19 cellular contexts compared by ENCODE assay signal in the genomic region with DNA sequence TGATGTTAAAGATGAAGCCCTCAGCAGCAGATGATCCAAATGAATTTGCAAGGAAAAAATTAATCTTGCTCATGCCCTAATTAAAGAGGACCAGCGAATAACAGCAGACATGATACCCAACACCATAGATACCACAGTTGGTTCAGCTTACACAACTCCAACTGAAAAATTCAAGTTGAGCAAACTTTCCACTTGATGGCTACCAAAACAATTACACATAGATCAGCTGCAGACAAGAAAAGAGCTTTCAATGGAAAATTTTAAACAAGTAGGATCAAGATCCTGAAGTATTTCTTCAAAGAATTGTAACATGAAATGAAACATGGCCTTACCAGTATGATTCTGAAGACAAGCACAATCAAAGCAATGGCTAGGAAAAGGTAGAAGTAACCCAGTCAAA.
DNase-seq lines count a peak whose midpoint lies in the region; ATAC-seq, FAIRE-seq and TF ChIP-seq lines count a peak whose summit lies in the region.
"Had no signal": no experiment of that assay in that cellular context is flagged by ENCODE, and none has a peak within 500 bp of the region (broad histone marks: within the 10 kb centered on the region; RNA-seq: fewer than 3 reads in every experiment).

No MANE protein-coding gene starts in this region.

- H2BK15ac ChIP-seq in IMR-90 (ENCODE audit: low read depth, low read length) = no peak overlapping the region

- no peak overlapping the region for H4K91ac ChIP-seq in IMR-90 (ENCODE audit: insufficient read depth, low read depth, low read length)

- no peak overlapping the region for H3K4me3 Mint-ChIP-seq in activated CD4-positive, alpha-beta T cell treated with anti-CD3 and anti-CD28 coated beads for 36 hours
- H3K4me3 Mint-ChIP-seq: CD4-positive, alpha-beta T cell; GM23338 had no signal

- no peak overlapping the region for H3K4me3 ChIP-seq in IMR-90 (ENCODE audit: insufficient read depth, low read depth, low read length)
- H3K4me3 ChIP-seq: A549, GM23338 had no signal

- no peak overlapping the region for H2AK5ac ChIP-seq in IMR-90 (ENCODE audit: low read depth, low read length)

- no peaks in the 10 kb centered on the region for H3K9me3 Mint-ChIP-seq in activated CD4-positive, alpha-beta T cell treated with anti-CD3 and anti-CD28 coated beads for 36 hours (ENCODE audit: low read depth)

- H4K5ac ChIP-seq in IMR-90 (ENCODE audit: low read depth, low read length) = no peak overlapping the region

- peak; percentile 68 for FAIRE-seq in D721Med (lab: Jason Lieb, UNC)
- FAIRE-seq: G401.6, GM12892, H54 had no signal

- H3K18ac ChIP-seq in IMR-90 (ENCODE audit: low read depth, low read length) = peak overlapping the region; percentile 74; the same call in 1 of the 2 replicates

- H3K4me1 ChIP-seq in IMR-90 (ENCODE audit: control insufficient read depth, insufficient read depth, low read length) = 0 out of 2 replicates have a peak, but pooled peaks cover 2% of the 10 kb centered on the region
- H3K4me1 ChIP-seq: A549 had no signal

- H2BK120ac ChIP-seq in IMR-90 (ENCODE audit: low read depth, low read length) = no peak overlapping the region

- H4K8ac ChIP-seq in IMR-90 (ENCODE audit: low read depth in 2 of 2, low read length in 2 of 2) = no peak overlapping the region

- no peak overlapping the region for H3K56ac ChIP-seq in IMR-90 (ENCODE audit: extremely low read depth, insufficient read depth, low read length)

- H3K36me3 Mint-ChIP-seq in activated CD4-positive, alpha-beta T cell treated with anti-CD3 and anti-CD28 coated beads for 36 hours (ENCODE audit: low read depth) = no peaks in the 10 kb centered on the region

- H3K36me3 ChIP-seq in IMR-90 (ENCODE audit: control insufficient read depth, insufficient read depth, low read length) = no peaks in the 10 kb centered on the region

- H3K9me1 ChIP-seq in IMR-90 (ENCODE audit: insufficient read depth, low read length) = no peaks in the 10 kb centered on the region

- POLR2A ChIA-PET in IMR-90 (lab: Charles Lee; ENCODE audit: unreplicated experiment) = no interaction called here
- POLR2A ChIA-PET in activated CD4-positive, alpha-beta T cell treated with anti-CD3 and anti-CD28 coated beads for 36 hours (lab: Charles Lee) = no interaction called here

- H3K4me2 ChIP-seq in IMR-90 (ENCODE audit: low read depth, low read length) = peak overlapping the region; percentile 35; the same call in 1 of the 2 replicates
- H3K4me2 ChIP-seq: A549, GM23338, KMS-11 had no signal

- TF ChIP-seq POLR2A in IMR-90 (IDR thresholded peaks at IDR 0.05; ENCODE audit: low read depth, low read length) = no peak

- ATAC-seq in IMR-90 (ENCODE audit: low read depth) = no peak; the same call in 1 of the 2 replicates
- ATAC-seq in activated CD4-positive, alpha-beta T cell treated with anti-CD3 and anti-CD28 coated beads for 36 hours = no peak
- ATAC-seq: A549, GM23338 had no signal

- no peaks in the 10 kb centered on the region for H4K20me1 ChIP-seq in IMR-90 (ENCODE audit: insufficient read depth, low read length)

- WGBS in IMR-90 (ENCODE audit: extremely low coverage in 2 of 2, insufficient read length in 1 of 2), 2 experiments = no CpG with 5 or more reads among the region's 1 CpG

- TF ChIP-seq CTCF in D721Med (IDR thresholded peaks at IDR 0.05; ENCODE audit: insufficient read depth, missing control alignments) (no peak), IMR-90 (conservative IDR thresholded peaks at IDR 0.05; ENCODE audit: low read depth, low read length) (no peak)

- intact Hi-C loops in IMR-90 (cut with micrococcal nuclease) = no loop called here
- intact Hi-C loops in activated CD4-positive, alpha-beta T cell treated with anti-CD3 and anti-CD28 coated beads for 36 hours (cut with DNase I, micrococcal nuclease) = no loop called here

- CTCF ChIA-PET in IMR-90 (lab: Yijun Ruan, JAX) = no interaction called here
- CTCF ChIA-PET in activated CD4-positive, alpha-beta T cell treated with anti-CD3 and anti-CD28 coated beads for 36 hours (lab: Charles Lee) = no interaction called here

- H3K79me1 ChIP-seq in IMR-90 (ENCODE audit: low read depth in 1 of 2, low read length in 2 of 2) = no peaks in the 10 kb centered on the region

- no peak for DNase-seq in D721Med (ENCODE audit: insufficient read length, low spot score)
- peak; percentile 23 for DNase-seq in IMR-90
- peak; percentile 31 for DNase-seq in fibroblast of peridontal ligament (ENCODE audit: extremely low read depth)
- DNase-seq in stromal cell of bone marrow (ENCODE audit: low read depth) = peak; percentile 11
- no peak for DNase-seq in iPS-NIHi11 (ENCODE audit: low spot score)
- DNase-seq in activated CD4-positive, alpha-beta T cell treated with anti-CD3 and anti-CD28 coated beads for 36 hours = no peak
- no peak for DNase-seq in dermis blood vessel endothelial cell
- DNase-seq: AML-193; CD4-positive, alpha-beta T cell; DMS 273 treated with DMSO at 0.1 percent for 48 hours; HCEC 1CT had no signal

- no TSS peak for BruUV-seq in IMR-90 (replicated peaks; lab: Mats Ljungman, UMichigan)

- no peak for TF ChIP-seq RAD21 in IMR-90 (IDR thresholded peaks at IDR 0.05; ENCODE audit: low read length)

- no peaks in the 10 kb centered on the region for H3K27me3 Mint-ChIP-seq in activated CD4-positive, alpha-beta T cell treated with anti-CD3 and anti-CD28 coated beads for 36 hours
- H3K27me3 Mint-ChIP-seq: CD4-positive, alpha-beta T cell had no signal

- no peak overlapping the region for H2AK9ac ChIP-seq in IMR-90 (replicated peaks; ENCODE audit: low read depth, low read length, poor library complexity)

- no peaks in the 10 kb centered on the region for H3K9me3 ChIP-seq in IMR-90 (ENCODE audit: control insufficient read depth, insufficient read depth, low read length)
- H3K9me3 ChIP-seq: A549 had no signal

- dilution Hi-C loops in IMR-90 (cut with HindIII; ENCODE audit: low sequenced_read_pairs, unreplicated experiment) = no loop called here

- no peak overlapping the region for H2BK20ac ChIP-seq in IMR-90 (ENCODE audit: low read depth, low read length)

- no peak overlapping the region for H3K14ac ChIP-seq in IMR-90 (replicated peaks; ENCODE audit: low read depth, low read length)

- H3K27me3 ChIP-seq in IMR-90 (ENCODE audit: control insufficient read depth, insufficient read depth, low read length) = no peaks in the 10 kb centered on the region

- H2BK5ac ChIP-seq in IMR-90 (ENCODE audit: low read depth, low read length, poor library complexity, severe bottlenecking) = no peak overlapping the region

- H3K27ac ChIP-seq in IMR-90 (ENCODE audit: insufficient read depth, low read length) = no peak overlapping the region
- H3K27ac ChIP-seq: 22Rv1, A549, C4-2B, KMS-11 had no signal

- no peaks in the 10 kb centered on the region for H3K4me1 Mint-ChIP-seq in activated CD4-positive, alpha-beta T cell treated with anti-CD3 and anti-CD28 coated beads for 36 hours
- H3K4me1 Mint-ChIP-seq: GM23338 had no signal

- H2AFZ ChIP-seq in IMR-90 (replicated peaks; ENCODE audit: low read length, poor library complexity) = no peak overlapping the region
- H2AFZ ChIP-seq: GM23338 had no signal

- H3K9ac ChIP-seq in IMR-90 (ENCODE audit: low read depth, low read length) = no peak overlapping the region
- H3K9ac ChIP-seq: KMS-11 had no signal

- H3K23ac ChIP-seq in IMR-90 (ENCODE audit: low read depth, low read length) = no peak overlapping the region

- H3K27ac Mint-ChIP-seq in activated CD4-positive, alpha-beta T cell treated with anti-CD3 and anti-CD28 coated beads for 36 hours = no peak overlapping the region
- H3K27ac Mint-ChIP-seq: CD4-positive, alpha-beta T cell; GM23338 had no signal

- in situ Hi-C loops in IMR-90 (cut with MboI; ENCODE audit: low sequenced_read_pairs) = no loop called here

- no peak overlapping the region for H3K4ac ChIP-seq in IMR-90 (ENCODE audit: low read depth, low read length)

TF ChIP-seq in IMR-90, 13 proteins besides CTCF, POLR2A, EP300 and RAD21:
- TF ChIP-seq MAFK (IDR thresholded peaks at IDR 0.05; ENCODE audit: low read depth, low read length) (no peak), CHD1 (IDR thresholded peaks at IDR 0.05; ENCODE audit: low read depth, low read length) (no peak), ELK1 (IDR thresholded peaks at IDR 0.05; ENCODE audit: borderline replicate concordance, low read depth, low read length) (no peak), FOS (IDR thresholded peaks at IDR 0.05; ENCODE audit: low read depth, low read length) (no peak), CEBPB (IDR thresholded peaks at IDR 0.05; ENCODE audit: low read depth, low read length) (no peak), BHLHE40 (IDR thresholded peaks at IDR 0.05; ENCODE audit: low read depth, low read length) (no peak), MXI1 (IDR thresholded peaks at IDR 0.05; ENCODE audit: borderline replicate concordance, low read depth, low read length) (no peak), SMC3 (IDR thresholded peaks at IDR 0.05; ENCODE audit: low read depth, low read length) (no peak), MAZ (IDR thresholded peaks at IDR 0.05; ENCODE audit: borderline replicate concordance, low read depth, low read length) (no peak), USF2 (IDR thresholded peaks at IDR 0.05; ENCODE audit: low read depth, low read length) (no peak), RCOR1 (IDR thresholded peaks at IDR 0.05; ENCODE audit: insufficient replicate concordance, low read length) (no peak), RFX5 (IDR thresholded peaks at IDR 0.05; ENCODE audit: low read depth, low read length) (no peak), NFE2L2 (IDR thresholded peaks at IDR 0.05; ENCODE audit: low read depth, low read length) (no peak)

Comparison
In these comparisons a context has a peak if more than half of its experiments do, and no peak if none do; other contexts are left out.
1. DNase-seq: peak in IMR-90 (single experiment), fibroblast of peridontal ligament (single experiment) and stromal cell of bone marrow (single experiment); none in D721Med (single experiment), iPS-NIHi11 (single experiment), activated CD4-positive, alpha-beta T cell treated with anti-CD3 and anti-CD28 coated beads for 36 hours (single experiment) and dermis blood vessel endothelial cell (single experiment).